Comparison of ENCODE assay signal across 23 cellular contexts in genomic region chrY:8452963-8453362, GRCh38.
"Had no signal": no experiment of that assay in that cellular context is flagged by ENCODE, and none has a peak within 500 bp of the region (broad histone marks: within the 10 kb centered on the region; RNA-seq: fewer than 3 reads in every experiment).

No MANE protein-coding gene starts in this region.

- H3K27ac ChIP-seq: coronary artery, gastrocnemius medialis, heart left ventricle, hepatocyte, ovary, psoas muscle, sigmoid colon, stomach, thyroid gland, vagina had no signal

- H3K36me3 Mint-ChIP-seq: memory B cell; natural killer cell; stimulated activated naive B cell treated with anti-CD40 and anti-IgM and Interleukin-4, amounts not matched to agents 10 μg/mL and 1 μg/mL and 100 μg/mL, for 72 hours had no signal

- H3K27me3 Mint-ChIP-seq: memory B cell had no signal

- H3K4me3 Mint-ChIP-seq: memory B cell; natural killer cell; stimulated activated naive B cell treated with anti-CD40 and anti-IgM and Interleukin-4, amounts not matched to agents 10 μg/mL and 1 μg/mL and 100 μg/mL, for 72 hours had no signal

- H3K9me3 ChIP-seq: gastrocnemius medialis, heart left ventricle, ovary, psoas muscle, sigmoid colon, stomach, thyroid gland, vagina had no signal

- DNase-seq: dermis blood vessel endothelial cell; effector memory CD4-positive, alpha-beta T cell; gastrocnemius medialis; heart left ventricle; kidney; natural killer cell; occipital lobe; ovary; posterior cingulate gyrus; psoas muscle; right cardiac atrium; sigmoid colon; stimulated activated CD4-positive, alpha-beta T cell treated with anti-CD3 and anti-CD28 coated beads, Interleukin-4, amount 100 ng/mL, for 4 hours; stimulated activated naive B cell treated with anti-CD40 and anti-IgM and Interleukin-4, amounts not matched to agents 10 μg/mL and 1 μg/mL and 100 μg/mL, for 72 hours; stomach; thyroid gland; trophoblast cell had no signal

- H3K4me3 ChIP-seq: coronary artery, gastrocnemius medialis, heart left ventricle, hepatocyte, lung, ovary, psoas muscle, sigmoid colon, stomach, thyroid gland, vagina had no signal

- H3K9me3 Mint-ChIP-seq: memory B cell had no signal

- H3K27ac Mint-ChIP-seq: memory B cell; natural killer cell; stimulated activated naive B cell treated with anti-CD40 and anti-IgM and Interleukin-4, amounts not matched to agents 10 μg/mL and 1 μg/mL and 100 μg/mL, for 72 hours had no signal

- H3K4me1 Mint-ChIP-seq: memory B cell; natural killer cell; stimulated activated naive B cell treated with anti-CD40 and anti-IgM and Interleukin-4, amounts not matched to agents 10 μg/mL and 1 μg/mL and 100 μg/mL, for 72 hours had no signal

- H3K27me3 ChIP-seq: gastrocnemius medialis, heart left ventricle, hepatocyte, ovary, sigmoid colon, stomach, thyroid gland, vagina had no signal

- H3K4me1 ChIP-seq: gastrocnemius medialis, heart left ventricle, psoas muscle, sigmoid colon, stomach, thyroid gland, vagina had no signal

- ATAC-seq: gastrocnemius medialis; heart left ventricle; left lobe of liver; natural killer cell; psoas muscle; right cardiac atrium; stimulated activated naive B cell treated with anti-CD40 and anti-IgM and Interleukin-4, amounts not matched to agents 10 μg/mL and 1 μg/mL and 100 μg/mL, for 72 hours had no signal

- H3K36me3 ChIP-seq: gastrocnemius medialis, heart left ventricle, ovary, sigmoid colon, stomach, thyroid gland, vagina had no signal
